Comparison of ENCODE assay signal across 13 cellular contexts in genomic region chrX:97639526-97639925, GRCh38.
DNase-seq lines count a peak whose midpoint lies in the region; ATAC-seq and TF ChIP-seq lines count a peak whose summit lies in the region.
"Had no signal": no experiment of that assay in that cellular context is flagged by ENCODE, and none has a peak within 500 bp of the region (broad histone marks: within the 10 kb centered on the region; RNA-seq: fewer than 3 reads in every experiment).

No MANE protein-coding gene starts in this region.

- no peak overlapping the region for H3K4me3 ChIP-seq in Jurkat, Clone E6-1 (ENCODE audit: low read length)
- no peak overlapping the region for H3K4me3 ChIP-seq in gastroesophageal sphincter
- H3K4me3 ChIP-seq: transverse colon had no signal

- no peak for TF ChIP-seq CTCF in activated CD8-positive, alpha-beta T cell treated with anti-CD3 and anti-CD28 coated beads for 36 hours (IDR thresholded peaks at IDR 0.05)
- TF ChIP-seq CTCF in gastroesophageal sphincter (IDR thresholded peaks at IDR 0.05) = no peak

- WGBS in gastroesophageal sphincter (ENCODE audit: low coverage in 1 of 2), 2 donors = no CpG with 5 or more reads among the region's 5 CpGs

- no peak overlapping the region for H3K4me3 Mint-ChIP-seq in activated naive CD8-positive, alpha-beta T cell treated with anti-CD3 and anti-CD28 coated beads for 36 hours
- no peak overlapping the region for H3K4me3 Mint-ChIP-seq in activated naive CD8-positive, alpha-beta T cell treated with anti-CD3 and anti-CD28 coated beads, Interleukin-2, amount 50 U/mL, for 24 hours
- H3K4me3 Mint-ChIP-seq in activated CD8-positive, alpha-beta T cell treated with anti-CD3 and anti-CD28 coated beads for 36 hours = no peak overlapping the region
- no peak overlapping the region for H3K4me3 Mint-ChIP-seq in stimulated activated effector memory CD8-positive, alpha-beta T cell treated with anti-CD3 and anti-CD28 coated beads, Interleukin-12 subunit alpha, Interleukin-12 subunit beta, amount 100 ng/mL, for 72 hours
- H3K4me3 Mint-ChIP-seq in naive thymus-derived CD8-positive, alpha-beta T cell = no peak overlapping the region
- H3K4me3 Mint-ChIP-seq: dendritic cell treated with granulocyte-macrophage colony-stimulating factor and Interleukin-4, amounts not matched to agents 40 ng/mL and 50 ng/mL, for 4 days had no signal

- TF ChIP-seq EP300 in gastroesophageal sphincter (IDR thresholded peaks at IDR 0.05) = no peak

- no peak overlapping the region for H3K27ac Mint-ChIP-seq in activated naive CD8-positive, alpha-beta T cell treated with anti-CD3 and anti-CD28 coated beads for 36 hours
- no peak overlapping the region for H3K27ac Mint-ChIP-seq in activated naive CD8-positive, alpha-beta T cell treated with anti-CD3 and anti-CD28 coated beads, Interleukin-2, amount 50 U/mL, for 24 hours
- no peak overlapping the region for H3K27ac Mint-ChIP-seq in activated CD8-positive, alpha-beta T cell treated with anti-CD3 and anti-CD28 coated beads for 36 hours
- H3K27ac Mint-ChIP-seq in stimulated activated effector memory CD8-positive, alpha-beta T cell treated with anti-CD3 and anti-CD28 coated beads, Interleukin-12 subunit alpha, Interleukin-12 subunit beta, amount 100 ng/mL, for 72 hours = no peak overlapping the region
- peak overlapping the region in 2 of 10 donors; percentile 75 to 85 for H3K27ac Mint-ChIP-seq in naive thymus-derived CD8-positive, alpha-beta T cell
- H3K27ac Mint-ChIP-seq: dendritic cell treated with granulocyte-macrophage colony-stimulating factor and Interleukin-4, amounts not matched to agents 40 ng/mL and 50 ng/mL, for 4 days had no signal

- no peak overlapping the region for H3K27ac ChIP-seq in gastroesophageal sphincter
- H3K27ac ChIP-seq: RWPE1, transverse colon had no signal

- intact Hi-C loops in activated CD8-positive, alpha-beta T cell treated with anti-CD3 and anti-CD28 coated beads for 36 hours (cut with micrococcal nuclease) = no loop called here

- peaks cover 3% of the 10 kb centered on the region for H3K4me1 Mint-ChIP-seq in activated naive CD8-positive, alpha-beta T cell treated with anti-CD3 and anti-CD28 coated beads for 36 hours
- no peaks in the 10 kb centered on the region for H3K4me1 Mint-ChIP-seq in activated naive CD8-positive, alpha-beta T cell treated with anti-CD3 and anti-CD28 coated beads, Interleukin-2, amount 50 U/mL, for 24 hours
- peaks cover 5% of the 10 kb centered on the region for H3K4me1 Mint-ChIP-seq in activated CD8-positive, alpha-beta T cell treated with anti-CD3 and anti-CD28 coated beads for 36 hours (ENCODE audit: low read depth)
- H3K4me1 Mint-ChIP-seq in stimulated activated effector memory CD8-positive, alpha-beta T cell treated with anti-CD3 and anti-CD28 coated beads, Interleukin-12 subunit alpha, Interleukin-12 subunit beta, amount 100 ng/mL, for 72 hours = peaks cover 6% of the 10 kb centered on the region
- H3K4me1 Mint-ChIP-seq in naive thymus-derived CD8-positive, alpha-beta T cell = peaks cover 0 to 8% (median 5%) of the 10 kb centered on the region in 4 donors

- H3K36me3 ChIP-seq in gastroesophageal sphincter = no peaks in the 10 kb centered on the region
- H3K36me3 ChIP-seq: transverse colon had no signal

- ATAC-seq in activated naive CD8-positive, alpha-beta T cell treated with anti-CD3 and anti-CD28 coated beads, Interleukin-2, amount 50 U/mL, for 24 hours = no peak
- ATAC-seq in activated CD8-positive, alpha-beta T cell treated with anti-CD3 and anti-CD28 coated beads for 36 hours = no peak
- ATAC-seq in stimulated activated effector memory CD8-positive, alpha-beta T cell treated with anti-CD3 and anti-CD28 coated beads, Interleukin-12 subunit alpha, Interleukin-12 subunit beta, amount 100 ng/mL, for 72 hours = peak; percentile 32
- no peak for ATAC-seq in naive thymus-derived CD8-positive, alpha-beta T cell
- ATAC-seq in gastroesophageal sphincter = no peak

- H3K4me1 ChIP-seq in gastroesophageal sphincter = no peaks in the 10 kb centered on the region
- H3K4me1 ChIP-seq: transverse colon had no signal

- no peaks in the 10 kb centered on the region for H3K27me3 Mint-ChIP-seq in activated naive CD8-positive, alpha-beta T cell treated with anti-CD3 and anti-CD28 coated beads for 36 hours
- no peaks in the 10 kb centered on the region for H3K27me3 Mint-ChIP-seq in activated naive CD8-positive, alpha-beta T cell treated with anti-CD3 and anti-CD28 coated beads, Interleukin-2, amount 50 U/mL, for 24 hours
- no peaks in the 10 kb centered on the region for H3K27me3 Mint-ChIP-seq in activated CD8-positive, alpha-beta T cell treated with anti-CD3 and anti-CD28 coated beads for 36 hours
- no peaks in the 10 kb centered on the region for H3K27me3 Mint-ChIP-seq in naive thymus-derived CD8-positive, alpha-beta T cell

- CTCF ChIA-PET in activated CD8-positive, alpha-beta T cell treated with anti-CD3 and anti-CD28 coated beads for 36 hours (lab: Charles Lee) = no interaction called here

- no peaks in the 10 kb centered on the region for H3K9me3 ChIP-seq in gastroesophageal sphincter
- H3K9me3 ChIP-seq: transverse colon had no signal

- H3K9me3 Mint-ChIP-seq in activated naive CD8-positive, alpha-beta T cell treated with anti-CD3 and anti-CD28 coated beads for 36 hours = no peaks in the 10 kb centered on the region
- no peaks in the 10 kb centered on the region for H3K9me3 Mint-ChIP-seq in activated naive CD8-positive, alpha-beta T cell treated with anti-CD3 and anti-CD28 coated beads, Interleukin-2, amount 50 U/mL, for 24 hours
- H3K9me3 Mint-ChIP-seq in activated CD8-positive, alpha-beta T cell treated with anti-CD3 and anti-CD28 coated beads for 36 hours = no peaks in the 10 kb centered on the region
- H3K9me3 Mint-ChIP-seq in stimulated activated effector memory CD8-positive, alpha-beta T cell treated with anti-CD3 and anti-CD28 coated beads, Interleukin-12 subunit alpha, Interleukin-12 subunit beta, amount 100 ng/mL, for 72 hours = no peaks in the 10 kb centered on the region
- peaks cover 0 to 8% (median 0%) of the 10 kb centered on the region in 9 donors for H3K9me3 Mint-ChIP-seq in naive thymus-derived CD8-positive, alpha-beta T cell
- H3K9me3 Mint-ChIP-seq: dendritic cell treated with granulocyte-macrophage colony-stimulating factor and Interleukin-4, amounts not matched to agents 40 ng/mL and 50 ng/mL, for 4 days had no signal

- TF ChIP-seq POLR2A in gastroesophageal sphincter (IDR thresholded peaks at IDR 0.05) = no peak

- POLR2A ChIA-PET in activated CD8-positive, alpha-beta T cell treated with anti-CD3 and anti-CD28 coated beads for 36 hours (lab: Charles Lee) = no interaction called here
- POLR2A ChIA-PET in naive thymus-derived CD8-positive, alpha-beta T cell (lab: Charles Lee) = no interaction called here

- H3K36me3 Mint-ChIP-seq in activated naive CD8-positive, alpha-beta T cell treated with anti-CD3 and anti-CD28 coated beads for 36 hours = no peaks in the 10 kb centered on the region
- no peaks in the 10 kb centered on the region for H3K36me3 Mint-ChIP-seq in activated naive CD8-positive, alpha-beta T cell treated with anti-CD3 and anti-CD28 coated beads, Interleukin-2, amount 50 U/mL, for 24 hours (ENCODE audit: low read depth)
- H3K36me3 Mint-ChIP-seq in activated CD8-positive, alpha-beta T cell treated with anti-CD3 and anti-CD28 coated beads for 36 hours (ENCODE audit: low read depth) = no peaks in the 10 kb centered on the region
- H3K36me3 Mint-ChIP-seq in stimulated activated effector memory CD8-positive, alpha-beta T cell treated with anti-CD3 and anti-CD28 coated beads, Interleukin-12 subunit alpha, Interleukin-12 subunit beta, amount 100 ng/mL, for 72 hours = no peaks in the 10 kb centered on the region
- H3K36me3 Mint-ChIP-seq in naive thymus-derived CD8-positive, alpha-beta T cell = peaks cover 0 to 2% (median 0%) of the 10 kb centered on the region in 3 donors

- peak; percentile 1 for DNase-seq in activated naive CD8-positive, alpha-beta T cell treated with anti-CD3 and anti-CD28 coated beads for 36 hours
- no peak for DNase-seq in activated naive CD8-positive, alpha-beta T cell treated with anti-CD3 and anti-CD28 coated beads, Interleukin-2, amount 50 U/mL, for 24 hours
- peak; percentile 47 for DNase-seq in Jurkat, Clone E6-1 (ENCODE audit: low read depth, low spot score)
- DNase-seq in activated CD8-positive, alpha-beta T cell treated with anti-CD3 and anti-CD28 coated beads for 36 hours = peak; percentile 10
- DNase-seq in stimulated activated effector memory CD8-positive, alpha-beta T cell treated with anti-CD3 and anti-CD28 coated beads, Interleukin-12 subunit alpha, Interleukin-12 subunit beta, amount 100 ng/mL, for 72 hours (ENCODE audit: low spot score in 2 of 2) = no peak
- no peak for DNase-seq in naive thymus-derived CD8-positive, alpha-beta T cell
- no peak for DNase-seq in GM19238 (ENCODE audit: insufficient read length, low spot score)
- DNase-seq: activated gamma-delta T cell, AML-193, transverse colon had no signal

- no peaks in the 10 kb centered on the region for H3K27me3 ChIP-seq in gastroesophageal sphincter
- H3K27me3 ChIP-seq: transverse colon had no signal

Comparison
In these comparisons a context has a peak if more than half of its experiments do, and no peak if none do; other contexts are left out.
1. DNase-seq: peak in activated naive CD8-positive, alpha-beta T cell treated with anti-CD3 and anti-CD28 coated beads for 36 hours (single experiment), Jurkat, Clone E6-1 (single experiment) and activated CD8-positive, alpha-beta T cell treated with anti-CD3 and anti-CD28 coated beads for 36 hours (single experiment); none in activated naive CD8-positive, alpha-beta T cell treated with anti-CD3 and anti-CD28 coated beads, Interleukin-2, amount 50 U/mL, for 24 hours (single experiment), stimulated activated effector memory CD8-positive, alpha-beta T cell treated with anti-CD3 and anti-CD28 coated beads, Interleukin-12 subunit alpha, Interleukin-12 subunit beta, amount 100 ng/mL, for 72 hours (0 of 2), naive thymus-derived CD8-positive, alpha-beta T cell (0 of 10) and GM19238 (single experiment).